ENCODE assay signal across 20 cellular contexts in genomic region chr14:59303216-59303615, GRCh38.
DNase-seq lines count a peak whose midpoint lies in the region; ATAC-seq, FAIRE-seq and TF ChIP-seq lines count a peak whose summit lies in the region.
"Had no signal": no experiment of that assay in that cellular context is flagged by ENCODE, and none has a peak within 500 bp of the region (broad histone marks: within the 10 kb centered on the region; RNA-seq: fewer than 3 reads in every experiment).

No MANE protein-coding gene starts in this region.

- no peaks in the 10 kb centered on the region for H4K20me1 ChIP-seq in BLaER1 treated with 17β-estradiol and CSF1 and Interleukin-3, amounts not matched to agents 10 nM and 100 nM

- no peak overlapping the region for H2BK120ac ChIP-seq in mesendoderm (ENCODE audit: low read depth, low read length)

- ATAC-seq in GM21576 (IDR thresholded peaks at IDR 0.05; ENCODE audit: unreplicated experiment): no peak
- ATAC-seq in GM18520 (IDR thresholded peaks at IDR 0.05; ENCODE audit: unreplicated experiment): no peak
- ATAC-seq in HG02610 (IDR thresholded peaks at IDR 0.05; ENCODE audit: unreplicated experiment): no peak
- ATAC-seq in left colon: no peak
- ATAC-seq: heart left ventricle had no signal

- no peak overlapping the region for H3K56ac ChIP-seq in mesendoderm (ENCODE audit: low read length)

- no peaks in the 10 kb centered on the region for H3K79me2 ChIP-seq in mesendoderm (ENCODE audit: control insufficient read depth, insufficient read depth, low read length)

- no peak overlapping the region for H3K4ac ChIP-seq in mesendoderm (ENCODE audit: low read depth, low read length)

- in situ Hi-C loops in astrocyte of the cerebellum (cut with HindIII; ENCODE audit: low sequenced_read_pairs): no loop called here

- H3K23ac ChIP-seq in mesendoderm (ENCODE audit: low read length): no peak overlapping the region

- peak overlapping the region in 5 of 11 experiments; percentile 72 to 88 (median 86); a peak in 9 of 22 replicates for H3K27ac ChIP-seq in BLaER1 treated with 17β-estradiol and CSF1 and Interleukin-3, amounts not matched to agents 10 nM and 100 nM
- H3K27ac ChIP-seq in mesendoderm (ENCODE audit: low read depth, low read length): no peak overlapping the region
- H3K27ac ChIP-seq: SJCRH30, stomach, uterus had no signal

- no peak overlapping the region for H3K4me3 ChIP-seq in BLaER1 treated with 17β-estradiol and CSF1 and Interleukin-3, amounts not matched to agents 10 nM and 100 nM
- H3K4me3 ChIP-seq in astrocyte of the cerebellum (ENCODE audit: low read depth, low read length) (no peak overlapping the region), mesendoderm (ENCODE audit: low read length) (no peak overlapping the region)
- H3K4me3 ChIP-seq: breast epithelium, heart left ventricle, SJCRH30, stomach, uterus had no signal

- no peak for TF ChIP-seq CTCF in astrocyte of the cerebellum (IDR thresholded peaks at IDR 0.05; ENCODE audit: low read depth, low read length, missing control alignments)

- no peak overlapping the region for H4K5ac ChIP-seq in mesendoderm (ENCODE audit: low read length)

- no peak overlapping the region for H2AK5ac ChIP-seq in mesendoderm (ENCODE audit: low read length)

- intact Hi-C loops in left colon (cut with DNase I, micrococcal nuclease): no loop called here

- no peaks in the 10 kb centered on the region for H3K79me1 ChIP-seq in mesendoderm (ENCODE audit: low read length)

- DNase-seq in HTR-8/SVneo (ENCODE audit: insufficient read length, low spot score) (peak; percentile 48), astrocyte of the cerebellum (ENCODE audit: low read depth) (peak; percentile 83), mesendoderm (peak; percentile 27), left colon (no peak)
- DNase-seq: activated naive CD4-positive, alpha-beta T cell treated with anti-CD3 and anti-CD28 coated beads, Interleukin-2, amount 50 U/mL, for 16 hours; activated T-cell treated with anti-CD3 and anti-CD28 coated beads, Interleukin-2, amount 50 U/mL, for 1 hour; heart left ventricle; mesenchymal stem cell; NCI-H2029 treated with DMSO at 0.1 percent for 48 hours; NCI-H510A treated with DMSO at 0.1 percent for 48 hours; nephron progenitor cell; SJCRH30; stimulated activated CD4-positive, alpha-beta T cell treated with anti-CD3 and anti-CD28 coated beads, Interleukin-15, amount 100 ng/mL, for 24 hours; stomach; uterus had no signal

- H3K4me1 ChIP-seq in BLaER1 treated with 17β-estradiol and CSF1 and Interleukin-3, amounts not matched to agents 10 nM and 100 nM: peaks cover 26 to 92% (median 84%) of the 10 kb centered on the region in 10 experiments
- H3K4me1 ChIP-seq in mesendoderm (ENCODE audit: control insufficient read depth, low read depth, low read length): no peaks in the 10 kb centered on the region
- H3K4me1 ChIP-seq: breast epithelium, SJCRH30 had no signal

- peak overlapping the region in 4 of 11 experiments; percentile 3 to 72 (median 53); a peak in 3 of 22 replicates for H3K9ac ChIP-seq in BLaER1 treated with 17β-estradiol and CSF1 and Interleukin-3, amounts not matched to agents 10 nM and 100 nM
- H3K9ac ChIP-seq in mesendoderm (ENCODE audit: low read length): no peak overlapping the region

- H3K9me3 ChIP-seq in BLaER1 treated with 17β-estradiol and CSF1 and Interleukin-3, amounts not matched to agents 10 nM and 100 nM (replicated peaks in 1 of 11): peaks cover 0 to 2% (median 0%) of the 10 kb centered on the region in 11 experiments; a peak in 1 of 22 replicates
- H3K9me3 ChIP-seq: breast epithelium, heart left ventricle, SJCRH30, stomach, uterus had no signal

- no peaks in the 10 kb centered on the region for H3K36me3 ChIP-seq in BLaER1 treated with 17β-estradiol and CSF1 and Interleukin-3, amounts not matched to agents 10 nM and 100 nM
- H3K36me3 ChIP-seq in mesendoderm (ENCODE audit: control insufficient read depth, insufficient read depth, low read length): no peaks in the 10 kb centered on the region
- H3K36me3 ChIP-seq: breast epithelium, heart left ventricle, SJCRH30, stomach, uterus had no signal

- no peaks in the 10 kb centered on the region for H3K27me3 ChIP-seq in BLaER1 treated with 17β-estradiol and CSF1 and Interleukin-3, amounts not matched to agents 10 nM and 100 nM
- no peaks in the 10 kb centered on the region for H3K27me3 ChIP-seq in mesendoderm (ENCODE audit: insufficient read depth, low read length, poor library complexity)
- H3K27me3 ChIP-seq: breast epithelium, heart left ventricle, SJCRH30, stomach, uterus had no signal

- no peak overlapping the region for H2BK15ac ChIP-seq in mesendoderm (replicated peaks; ENCODE audit: low read depth)

- H4K8ac ChIP-seq in mesendoderm (ENCODE audit: low read depth, low read length): no peak overlapping the region

- peak overlapping the region in 9 of 11 experiments; percentile 67 to 85 (median 79); a peak in 17 of 22 replicates for H3K4me2 ChIP-seq in BLaER1 treated with 17β-estradiol and CSF1 and Interleukin-3, amounts not matched to agents 10 nM and 100 nM
- no peak overlapping the region for H3K4me2 ChIP-seq in mesendoderm (ENCODE audit: low read length)

- H3K18ac ChIP-seq in mesendoderm (ENCODE audit: low read length): no peak overlapping the region

- H2BK5ac ChIP-seq in mesendoderm (ENCODE audit: low read length): no peak overlapping the region

- peak; percentile 95 for FAIRE-seq in HTR-8/SVneo (lab: Jason Lieb, UNC)

- no CpG with 5 or more reads among the region's 2 CpGs for WGBS in mesendoderm (ENCODE audit: extremely low coverage, insufficient coverage, low lambda C conversion rate)

Comparison
In these comparisons a context has a peak if more than half of its experiments do, and no peak if none do; other contexts are left out.
1. DNase-seq: peak in HTR-8/SVneo (single experiment), astrocyte of the cerebellum (single experiment) and mesendoderm (single experiment); none in left colon (0 of 2).